Comparison of ENCODE assay signal across 1 cellular context in the genomic region with DNA sequence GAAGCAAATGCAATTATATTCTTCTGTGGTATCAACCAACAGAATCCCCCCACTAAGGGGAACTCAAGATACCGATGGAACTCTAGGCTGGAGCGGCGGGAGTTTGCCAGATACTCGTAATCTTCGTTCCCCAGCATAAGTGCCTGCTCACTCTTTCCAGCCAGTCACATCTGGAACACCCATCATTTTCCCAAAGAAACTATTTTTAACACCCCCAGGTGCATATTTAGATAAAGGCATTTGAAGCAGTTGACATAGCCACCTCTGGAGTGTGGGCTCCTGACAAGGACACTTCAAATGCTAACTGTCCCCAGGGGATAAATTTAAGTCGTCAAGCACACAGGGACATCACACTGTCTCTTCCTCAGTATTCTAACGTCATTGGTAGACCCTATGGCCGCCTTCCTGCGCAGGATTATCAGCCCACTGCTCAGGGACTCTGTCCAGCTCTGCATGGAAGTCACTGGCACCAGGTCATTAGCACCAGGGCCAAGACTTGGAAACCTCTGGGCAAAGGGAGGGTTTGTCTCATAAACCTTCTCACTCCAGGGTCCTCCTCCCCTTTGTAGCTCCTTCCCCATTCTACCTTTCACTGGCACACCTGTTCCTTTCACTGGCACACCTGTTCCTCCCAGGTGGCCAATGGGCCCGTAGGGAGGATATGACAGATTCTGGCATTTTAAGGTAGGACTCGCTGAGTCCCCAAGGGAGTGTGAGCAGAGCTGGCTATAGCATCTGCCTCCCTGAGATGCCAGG.
TF ChIP-seq lines count a peak whose summit lies in the region.

No MANE protein-coding gene starts in this region.

TF ChIP-seq in K562, 482 proteins besides CTCF, POLR2A, EP300 and RAD21 (continued from another document and continues in another):
- 0 out of 2 replicates have a peak, but pooled peaks have one; percentile 12 for TF ChIP-seq ZNF407 (IDR thresholded peaks at IDR 0.05; ENCODE audit: low read depth)
- TF ChIP-seq TRIM24 (IDR thresholded peaks at IDR 0.05), result peak; percentile 95
- peak; percentile 59 to 81; a peak in 3 of 4 replicates for TF ChIP-seq TEAD1 (CRISPR knock-in tag; IDR thresholded peaks at IDR 0.05)
- 0 out of 2 replicates have a peak, but pooled peaks have one; percentile 15 for TF ChIP-seq GTF2E2 (tag; IDR thresholded peaks at IDR 0.05)
- 0 out of 4 replicates have a peak, but pooled peaks of 1 of the 2 experiments have one; percentile 2 for TF ChIP-seq MAZ (CRISPR knock-in tag; conservative IDR thresholded peaks at IDR 0.05 in 1 of 2, IDR thresholded peaks at IDR 0.05 in 1 of 2)
- peak; percentile 97 for TF ChIP-seq DMBX1 (CRISPR knock-in tag; IDR thresholded peaks at IDR 0.05; ENCODE audit: borderline replicate concordance)
- peak; percentile 92 to 95 for TF ChIP-seq ARNT (IDR thresholded peaks at IDR 0.05)
- peak; percentile 84 to 86 for TF ChIP-seq NRF1 (conservative IDR thresholded peaks at IDR 0.05 in 1 of 2, IDR thresholded peaks at IDR 0.05 in 1 of 2)
- TF ChIP-seq BACH1 (tag; IDR thresholded peaks at IDR 0.05), result no peak; the same call in 1 of the 2 replicates
- TF ChIP-seq ZFP91 (CRISPR knock-in tag; IDR thresholded peaks at IDR 0.05), result no peak
- peak; percentile 84 for TF ChIP-seq MYBL2 (IDR thresholded peaks at IDR 0.05; ENCODE audit: low read depth)
- no peak for TF ChIP-seq MYBL2 (CRISPR knock-in tag; IDR thresholded peaks at IDR 0.05; ENCODE audit: borderline replicate concordance)
- TF ChIP-seq ERF (CRISPR knock-in tag; IDR thresholded peaks at IDR 0.05), result 0 out of 2 replicates have a peak, but pooled peaks have one; percentile 6
- TF ChIP-seq CC2D1A (IDR thresholded peaks at IDR 0.05), result peak; percentile 94; the same call in 1 of the 2 replicates
- peak; percentile 43; the same call in 1 of the 2 replicates for TF ChIP-seq ESRRA (IDR thresholded peaks at IDR 0.05; ENCODE audit: borderline replicate concordance, low read depth)
- peak; percentile 17; the same call in 1 of the 2 replicates for TF ChIP-seq MYC (IDR thresholded peaks at IDR 0.05; ENCODE audit: low read depth, low read length)
- no peak for TF ChIP-seq MYC (CRISPR knock-in tag; IDR thresholded peaks at IDR 0.05; ENCODE audit: borderline replicate concordance, low read depth)
- peak; percentile 39; the same call in 1 of the 2 replicates for TF ChIP-seq RB1 (IDR thresholded peaks at IDR 0.05; ENCODE audit: low read depth)
- peak; percentile 94 for TF ChIP-seq PHB2 (IDR thresholded peaks at IDR 0.05; ENCODE audit: low read depth)
- TF ChIP-seq KLF16 (IDR thresholded peaks at IDR 0.05), result peak; percentile 97
- peak; percentile 90 for TF ChIP-seq MECOM (CRISPR knock-in tag; IDR thresholded peaks at IDR 0.05)
- TF ChIP-seq ZNF318 (IDR thresholded peaks at IDR 0.05; ENCODE audit: borderline replicate concordance in 1 of 2, low read depth in 1 of 2), result 0 out of 4 replicates have a peak, but pooled peaks of 1 of the 2 experiments have one; percentile 55
- no peak for TF ChIP-seq THRAP3 (IDR thresholded peaks at IDR 0.05; ENCODE audit: borderline replicate concordance)
- TF ChIP-seq NFXL1 (CRISPR knock-in tag; IDR thresholded peaks at IDR 0.05), result no peak
- no peak for TF ChIP-seq EWSR1 (IDR thresholded peaks at IDR 0.05; ENCODE audit: borderline replicate concordance, low read depth, partially characterized antibody)
- TF ChIP-seq NFATC3 (IDR thresholded peaks at IDR 0.05), result peak; percentile 95
- no peak for TF ChIP-seq ZNF699 (CRISPR knock-in tag; IDR thresholded peaks at IDR 0.05; ENCODE audit: insufficient replicate concordance)
- peak; percentile 61; the same call in 1 of the 2 replicates for TF ChIP-seq ZNF316 (IDR thresholded peaks at IDR 0.05)
- TF ChIP-seq ZNF41 (CRISPR knock-in tag; conservative IDR thresholded peaks at IDR 0.05), result 0 out of 2 replicates have a peak, but pooled peaks have one; percentile 10
- TF ChIP-seq ATF7 (IDR thresholded peaks at IDR 0.05), result peak; percentile 84
- TF ChIP-seq GATA2 (CRISPR knock-in tag; IDR thresholded peaks at IDR 0.05), result peak; percentile 89
- TF ChIP-seq GTF3C2 (IDR thresholded peaks at IDR 0.05; ENCODE audit: borderline replicate concordance, extremely low read depth, insufficient read length), result no peak
